ENCODE assay signal across 8 cellular contexts in the genomic region with DNA sequence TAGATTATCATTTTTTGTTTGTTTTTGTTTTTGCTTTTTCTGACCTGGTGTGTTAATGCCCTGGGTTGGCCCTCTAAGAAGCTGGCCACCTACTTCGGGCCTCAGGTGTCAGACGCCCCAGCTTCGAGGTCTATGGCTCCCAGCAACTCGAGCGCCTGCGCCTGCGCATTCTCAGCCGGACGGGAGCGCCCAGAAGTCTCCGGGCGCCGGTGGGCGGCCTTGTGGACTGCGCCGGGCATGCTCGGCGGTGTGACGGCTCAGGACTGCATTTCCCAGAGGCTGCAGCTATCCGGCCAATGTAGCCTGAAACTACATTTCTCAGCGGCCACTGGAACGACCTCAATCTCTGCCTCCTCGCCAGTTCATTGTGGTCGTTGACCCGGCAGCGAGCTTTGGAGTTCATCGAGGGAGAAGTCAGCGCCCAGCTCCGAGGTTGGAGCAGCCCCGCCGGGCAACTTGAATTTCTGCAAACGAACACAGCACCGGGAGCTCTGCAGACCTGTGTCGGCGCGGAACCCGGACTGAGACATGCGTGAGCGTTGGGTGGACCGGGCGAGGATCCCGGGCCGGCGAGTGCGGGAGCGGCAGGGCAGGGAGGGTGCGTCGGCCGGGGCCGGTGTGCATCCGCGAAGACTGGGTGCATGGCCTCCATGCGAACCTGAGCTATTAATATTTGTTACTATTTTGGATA. TPM values are rescaled to one million over a fixed set of nuclear protein-coding genes. Genes with fewer than 3 reads are reported as not detected.
DNase-seq lines count a peak whose midpoint lies in the region; ATAC-seq and TF ChIP-seq lines count a peak whose summit lies in the region.

A gene (plus strand): TSS at position 219 of the 691 bp plus-strand sequence. CDS start 3,045 bp downstream, outside the sequence.

- POLR2A ChIA-PET in activated CD4-positive, alpha-beta memory T cell treated with anti-CD3 and anti-CD28 coated beads for 36 hours (lab: Charles Lee) = interaction anchor here (1.0 to 1.3 kb wide), 3 partner anchors 10 to 249 kb away, joined by 3 to 4 read pairs (median 3); a partner anchor contains a TSS

- TF ChIP-seq CTCF in lower leg skin (IDR thresholded peaks at IDR 0.05) = no peak

- intact Hi-C loops in activated CD4-positive, alpha-beta memory T cell treated with anti-CD3 and anti-CD28 coated beads for 36 hours (cut with micrococcal nuclease) = loop anchor here (5.0 kb wide), 1 partner anchor 35 kb away; a partner anchor contains a TSS
- intact Hi-C loops in lower leg skin (cut with DNase I; ENCODE audit: low total_unique reads) = no loop called here

- peaks cover 13% of the 10 kb centered on the region for H3K36me3 Mint-ChIP-seq in activated CD4-positive, alpha-beta memory T cell treated with anti-CD3 and anti-CD28 coated beads for 36 hours

- no peak for TF ChIP-seq POLR2A in lower leg skin (IDR thresholded peaks at IDR 0.05)

- WGBS in lower leg skin, 2 donors = 0 to 1% methylated on average over 47 to 49 of the region's 53 CpGs

- peak within 1 kb of the TSS; percentile 89 for H3K4me3 Mint-ChIP-seq in activated CD4-positive, alpha-beta memory T cell treated with anti-CD3 and anti-CD28 coated beads for 36 hours

- H3K4me1 Mint-ChIP-seq in activated CD4-positive, alpha-beta memory T cell treated with anti-CD3 and anti-CD28 coated beads for 36 hours (ENCODE audit: low read depth) = peaks cover 8% of the 10 kb centered on the region

- no peaks in the 10 kb centered on the region for H3K9me3 Mint-ChIP-seq in activated CD4-positive, alpha-beta memory T cell treated with anti-CD3 and anti-CD28 coated beads for 36 hours

- peak; percentile 91 for ATAC-seq in GM18519 (IDR thresholded peaks at IDR 0.05; ENCODE audit: low FRiP score, unreplicated experiment)
- peak; percentile 89 for ATAC-seq in HG03045 (IDR thresholded peaks at IDR 0.05; ENCODE audit: unreplicated experiment)

- peak within 1 kb of the TSS; percentile 62 for H3K27ac Mint-ChIP-seq in activated CD4-positive, alpha-beta memory T cell treated with anti-CD3 and anti-CD28 coated beads for 36 hours

- CTCF ChIA-PET in activated CD4-positive, alpha-beta memory T cell treated with anti-CD3 and anti-CD28 coated beads for 36 hours (lab: Charles Lee) = interaction anchor here (0.7 to 1.5 kb wide), 5 partner anchors 46 to 120 kb away, joined by 3 to 4 read pairs (median 3); no protein-coding TSS in a partner anchor

- peaks cover 2% of the 10 kb centered on the region for H3K27me3 Mint-ChIP-seq in activated CD4-positive, alpha-beta memory T cell treated with anti-CD3 and anti-CD28 coated beads for 36 hours

- DNase-seq in 8988T = peak; percentile 96
- DNase-seq in NCI-H446 (lab: John Stamatoyannopoulos, UW) = peak; percentile 74 to 93
- peak; percentile 91 for DNase-seq in activated CD4-positive, alpha-beta memory T cell treated with anti-CD3 and anti-CD28 coated beads for 36 hours
- peak; percentile 93 for DNase-seq in ecto neural progenitor cell (ENCODE audit: low spot score)
- peak; percentile 75 to 97 for DNase-seq in lower leg skin (ENCODE audit: low spot score in 2 of 2)
- peak; percentile 78 to 82 for DNase-seq in stimulated activated CD4-positive, alpha-beta T cell treated with anti-CD3 and anti-CD28 coated beads, Interleukin-4, amount 100 ng/mL, for 4 hours

- peak within 1 kb of the TSS; percentile 79 for H3K4me3 ChIP-seq in lower leg skin (ENCODE audit: low read depth, poor library complexity, severe bottlenecking)

RNA-seq across cellular contexts. Expression of the gene that starts here (rescaled TPM):
- 1 to 10 TPM; 3.7 to 4.2 TPM for total RNA-seq in activated CD4-positive, alpha-beta memory T cell treated with anti-CD3 and anti-CD28 coated beads for 36 hours
- 1 to 10 TPM in 3 of 4 donors, under 1 TPM in 1; 0.53 to 2.1 (median 1.8) TPM for total RNA-seq in lower leg skin

Comparison
In these comparisons a context has a peak if more than half of its experiments do, and no peak if none do; other contexts are left out.
1. Peak in every context shown above with its lines: DNase-seq, ATAC-seq and H3K4me3 ChIP-seq.